Comparison of ENCODE assay signal across 24 cellular contexts in genomic region chr22:23193420-23193819, GRCh38. TPM values are rescaled to one million over a fixed set of nuclear protein-coding genes. Genes with fewer than 3 reads are reported as not detected.
A peak's percentile ranks its signal among the peaks of the same experiment; 100 is the strongest.
DNase-seq lines count a peak whose midpoint lies in the region; ATAC-seq and TF ChIP-seq lines count a peak whose summit lies in the region.
"Had no signal": no experiment of that assay in that cellular context is flagged by ENCODE, and none has a peak within 500 bp of the region (broad histone marks: within the 10 kb centered on the region; RNA-seq: fewer than 3 reads in every experiment).

No MANE protein-coding gene starts in this region.

- no peaks in the 10 kb centered on the region for H3K9me3 Mint-ChIP-seq in WTC11
- peaks cover 24% of the 10 kb centered on the region for H3K9me3 Mint-ChIP-seq in glutamatergic neuron (ENCODE audit: unreplicated experiment)
- H3K9me3 Mint-ChIP-seq in activated CD4-positive, alpha-beta memory T cell treated with anti-CD3 and anti-CD28 coated beads, Interleukin-2, amount 10 ng/mL, durations not matched to agents 7 days and 5 days: no peaks in the 10 kb centered on the region
- H3K9me3 Mint-ChIP-seq: activated naive CD4-positive, alpha-beta T cell treated with anti-CD3 and anti-CD28 coated beads, Interleukin-2, amount 50 U/mL, for 24 hours; activated T-helper 1 cell treated with anti-CD3 and anti-CD28 coated beads, Interleukin-12 subunit alpha, Interleukin-12 subunit beta, Interleukin-2, Interleukin-4 antibody, amounts not matched to agents 30 ng/mL and 10 ng/mL and 1 ng/mL, durations not matched to agents 14 hours and 24 hours and 36 hours; natural killer cell had no signal

- peak; percentile 18 for DNase-seq in DMS 273 (lab: John Stamatoyannopoulos, UW; ENCODE audit: unreplicated experiment)
- DNase-seq in DMS 273 treated with DMSO at 0.1 percent for 48 hours (lab: John Stamatoyannopoulos, UW): no peak
- DNase-seq in WTC11 (ENCODE audit: low spot score): no peak
- no peak for DNase-seq in glutamatergic neuron
- peak; percentile 26 for DNase-seq in superior temporal gyrus (ENCODE audit: extremely low spot score)
- DNase-seq in activated CD4-positive, alpha-beta memory T cell treated with anti-CD3 and anti-CD28 coated beads, Interleukin-2, amount 10 ng/mL, durations not matched to agents 7 days and 5 days: no peak
- DNase-seq in NCI-H2107 (lab: John Stamatoyannopoulos, UW): no peak
- no peak for DNase-seq in posterior vena cava (ENCODE audit: low spot score)
- DNase-seq: activated CD4-positive, alpha-beta T cell treated with anti-CD3 and anti-CD28 coated beads, Interleukin-2, amount 50 U/mL, for 1 hour; Karpas-422; midbrain; MV-4-11; natural killer cell; NCI-H1694; NCI-H2171 treated with DMSO at 0.1 percent for 48 hours; NCI-H526; right lobe of liver; stimulated activated naive CD8-positive, alpha-beta T cell treated with anti-CD3 and anti-CD28 coated beads, Interleukin-15, Interleukin-2, amounts not matched to agents 100 U/mL and 50 U/mL, for 24 hours; tibial artery had no signal

- H3K36me3 Mint-ChIP-seq in WTC11: peaks cover 5% of the 10 kb centered on the region; the same call in 1 of the 2 replicates
- H3K36me3 Mint-ChIP-seq in glutamatergic neuron (ENCODE audit: unreplicated experiment): peaks cover 6% of the 10 kb centered on the region
- peaks cover 20% of the 10 kb centered on the region for H3K36me3 Mint-ChIP-seq in activated CD4-positive, alpha-beta memory T cell treated with anti-CD3 and anti-CD28 coated beads, Interleukin-2, amount 10 ng/mL, durations not matched to agents 7 days and 5 days (ENCODE audit: low read depth)
- H3K36me3 Mint-ChIP-seq: natural killer cell had no signal

- H3K4me3 Mint-ChIP-seq in WTC11: no peak overlapping the region
- H3K4me3 Mint-ChIP-seq in glutamatergic neuron (ENCODE audit: unreplicated experiment): peak overlapping the region; percentile 82
- no peak overlapping the region for H3K4me3 Mint-ChIP-seq in activated CD4-positive, alpha-beta memory T cell treated with anti-CD3 and anti-CD28 coated beads, Interleukin-2, amount 10 ng/mL, durations not matched to agents 7 days and 5 days
- H3K4me3 Mint-ChIP-seq: activated naive CD4-positive, alpha-beta T cell treated with anti-CD3 and anti-CD28 coated beads, Interleukin-2, amount 50 U/mL, for 24 hours; activated T-helper 1 cell treated with anti-CD3 and anti-CD28 coated beads, Interleukin-12 subunit alpha, Interleukin-12 subunit beta, Interleukin-2, Interleukin-4 antibody, amounts not matched to agents 30 ng/mL and 10 ng/mL and 1 ng/mL, durations not matched to agents 14 hours and 24 hours and 36 hours; natural killer cell had no signal

- H3K27ac Mint-ChIP-seq in WTC11: peak overlapping the region; percentile 87; the same call in 1 of the 2 replicates
- peak overlapping the region; percentile 98 for H3K27ac Mint-ChIP-seq in glutamatergic neuron (ENCODE audit: unreplicated experiment)
- H3K27ac Mint-ChIP-seq in activated CD4-positive, alpha-beta memory T cell treated with anti-CD3 and anti-CD28 coated beads, Interleukin-2, amount 10 ng/mL, durations not matched to agents 7 days and 5 days: no peak overlapping the region
- H3K27ac Mint-ChIP-seq: activated T-helper 1 cell treated with anti-CD3 and anti-CD28 coated beads, Interleukin-12 subunit alpha, Interleukin-12 subunit beta, Interleukin-2, Interleukin-4 antibody, amounts not matched to agents 30 ng/mL and 10 ng/mL and 1 ng/mL, durations not matched to agents 14 hours and 24 hours and 36 hours had no signal

- CTCF ChIA-PET in WTC11 (lab: Charles Lee): interaction anchor here (1.0 kb wide), 1 partner anchor 77 kb away, joined by 3 read pairs; no protein-coding TSS in a partner anchor
- CTCF ChIA-PET in activated CD4-positive, alpha-beta memory T cell treated with anti-CD3 and anti-CD28 coated beads, Interleukin-2, amount 10 ng/mL, durations not matched to agents 7 days and 5 days (lab: Charles Lee): no interaction called here

- H3K27me3 Mint-ChIP-seq in WTC11 (ENCODE audit: low read depth): no peaks in the 10 kb centered on the region
- peaks cover 21% of the 10 kb centered on the region for H3K27me3 Mint-ChIP-seq in glutamatergic neuron (ENCODE audit: unreplicated experiment)
- H3K27me3 Mint-ChIP-seq in activated CD4-positive, alpha-beta memory T cell treated with anti-CD3 and anti-CD28 coated beads, Interleukin-2, amount 10 ng/mL, durations not matched to agents 7 days and 5 days: no peaks in the 10 kb centered on the region
- H3K27me3 Mint-ChIP-seq: activated naive CD4-positive, alpha-beta T cell treated with anti-CD3 and anti-CD28 coated beads, Interleukin-2, amount 50 U/mL, for 24 hours had no signal

- intact Hi-C loops in posterior vena cava (cut with DNase I): loop anchor here in 1 of 2 donors (5.0 kb wide), 2 partner anchors 34 to 529 kb away; no protein-coding TSS in a partner anchor

- H3K4me1 Mint-ChIP-seq in WTC11 (peaks cover 62% of the 10 kb centered on the region), glutamatergic neuron (ENCODE audit: low read depth, unreplicated experiment) (peaks cover 53% of the 10 kb centered on the region)
- H3K4me1 Mint-ChIP-seq in activated CD4-positive, alpha-beta memory T cell treated with anti-CD3 and anti-CD28 coated beads, Interleukin-2, amount 10 ng/mL, durations not matched to agents 7 days and 5 days: peaks cover 1% of the 10 kb centered on the region

- no peak for TF ChIP-seq CTCF in WTC11 (IDR thresholded peaks at IDR 0.05)
- no peak for TF ChIP-seq CTCF in glutamatergic neuron (IDR thresholded peaks at IDR 0.05; ENCODE audit: partially characterized antibody, unreplicated experiment)

- no peak for ATAC-seq in WTC11
- ATAC-seq: natural killer cell; right lobe of liver; stimulated activated naive CD8-positive, alpha-beta T cell treated with anti-CD3 and anti-CD28 coated beads, Interleukin-15, Interleukin-2, amounts not matched to agents 100 U/mL and 50 U/mL, for 24 hours had no signal

- POLR2A ChIA-PET in WTC11 (lab: Charles Lee): no interaction called here
- POLR2A ChIA-PET in activated CD4-positive, alpha-beta memory T cell treated with anti-CD3 and anti-CD28 coated beads, Interleukin-2, amount 10 ng/mL, durations not matched to agents 7 days and 5 days (lab: Charles Lee): no interaction called here

TF ChIP-seq in WTC11, 78 proteins besides CTCF, POLR2A, EP300 and RAD21:
- no peak for TF ChIP-seq GABPB1 (CRISPR knock-in tag; IDR thresholded peaks at IDR 0.05)
- TF ChIP-seq MYBL2 (CRISPR knock-in tag; IDR thresholded peaks at IDR 0.05): no peak
- no peak for TF ChIP-seq SMAD3 (CRISPR knock-in tag; IDR thresholded peaks at IDR 0.05; ENCODE audit: borderline replicate concordance)

RNA-seq across cellular contexts. Expression of gene BCR, which starts 13.1 kb away (rescaled TPM):
- total RNA-seq in WTC11 (2021) (96.5 to 129 TPM (median 105 TPM) in 3 replicates), glutamatergic neuron (ENCODE audit: unreplicated experiment) (268 TPM), posterior vena cava (10 to 100 TPM; 40.3 to 47.4 TPM)
- 10 to 100 TPM; 60.7 to 63.2 TPM for total RNA-seq in activated CD4-positive, alpha-beta memory T cell treated with anti-CD3 and anti-CD28 coated beads, Interleukin-2, amount 10 ng/mL, durations not matched to agents 7 days and 5 days

RNA-seq across cellular contexts. Expression of gene RAB36, which starts 48.1 kb away (rescaled TPM):
- total RNA-seq in WTC11 (2021) (0.89 to 1.8 TPM (median 1.1 TPM) in 3 replicates), glutamatergic neuron (ENCODE audit: unreplicated experiment) (2.0 TPM), posterior vena cava (1 to 10 TPM; 4.2 to 5.1 TPM)
- total RNA-seq in activated CD4-positive, alpha-beta memory T cell treated with anti-CD3 and anti-CD28 coated beads, Interleukin-2, amount 10 ng/mL, durations not matched to agents 7 days and 5 days: under 1 TPM in 1 of 2 experiments, not detected in 1; 0.33 TPM
- total RNA-seq: T-helper 1 cell treated with Interleukin-12 subunit alpha and Interleukin-12 subunit beta and Interleukin-4 antibody, amounts not matched to agents 30 ng/mL and 1 ng/mL, for 36 hours had no signal

RNA-seq across cellular contexts. Expression of gene RSPH14, which starts 51.6 kb away (rescaled TPM):
- total RNA-seq in WTC11 (2021): 0.50 to 0.57 TPM in 2 of 3 replicates, not detected in the other
- total RNA-seq in glutamatergic neuron (ENCODE audit: unreplicated experiment): 1.7 TPM
- total RNA-seq in activated CD4-positive, alpha-beta memory T cell treated with anti-CD3 and anti-CD28 coated beads, Interleukin-2, amount 10 ng/mL, durations not matched to agents 7 days and 5 days: not detected
- under 1 TPM; 0.32 to 0.57 TPM for total RNA-seq in posterior vena cava
- total RNA-seq: activated T-helper 1 cell treated with anti-CD3 and anti-CD28 coated beads, Interleukin-12 subunit alpha, Interleukin-12 subunit beta, Interleukin-2, Interleukin-4 antibody, amounts not matched to agents 30 ng/mL and 10 ng/mL and 1 ng/mL, durations not matched to agents 14 hours and 24 hours and 36 hours; ascending aorta; right lobe of liver; SJSA1; T-helper 1 cell treated with Interleukin-12 subunit alpha and Interleukin-12 subunit beta and Interleukin-4 antibody, amounts not matched to agents 30 ng/mL and 1 ng/mL, for 36 hours had no signal

Comparison
In these comparisons a context has a peak if more than half of its experiments do, and no peak if none do; other contexts are left out.
1. DNase-seq: peak in DMS 273 (single experiment) and superior temporal gyrus (single experiment); none in DMS 273 treated with DMSO at 0.1 percent for 48 hours (single experiment), WTC11 (single experiment), glutamatergic neuron (single experiment), activated CD4-positive, alpha-beta memory T cell treated with anti-CD3 and anti-CD28 coated beads, Interleukin-2, amount 10 ng/mL, durations not matched to agents 7 days and 5 days (single experiment), NCI-H2107 (single experiment) and posterior vena cava (single experiment).